ENCODE assay signal across 10 cellular contexts in genomic region chr22:29994027-29994715, GRCh38.
DNase-seq lines count a peak whose midpoint lies in the region; ATAC-seq, FAIRE-seq and TF ChIP-seq lines count a peak whose summit lies in the region.
"Had no signal": no experiment of that assay in that cellular context is flagged by ENCODE, and none has a peak within 500 bp of the region (broad histone marks: within the 10 kb centered on the region; RNA-seq: fewer than 3 reads in every experiment).

No MANE protein-coding gene starts in this region.

- H3K36me3 Mint-ChIP-seq in T-cell, result peaks cover 39% of the 10 kb centered on the region

- H3K27ac ChIP-seq in AG04450 (ENCODE audit: low read depth, low read length), result no peak overlapping the region

- POLR2A ChIA-PET in AG04450 (lab: Yijun Ruan, JAX) (interaction anchor here (0.8 kb wide), 1 partner anchor 80 kb away, joined by 3 read pairs; no protein-coding TSS in a partner anchor), T-cell (lab: Charles Lee) (interaction anchor here in 1 of 2 donors (0.6 kb wide), 1 partner anchor 464 kb away, joined by 3 read pairs; no protein-coding TSS in a partner anchor)

- no peak for ATAC-seq in T-cell (replicated peaks in 1 of 4)

- CTCF ChIA-PET in AG04450 (lab: Charles Lee), result interaction anchor here (1.4 kb wide), 1 partner anchor 11 kb away, joined by 5 read pairs; no protein-coding TSS in a partner anchor
- CTCF ChIA-PET in T-cell (lab: Charles Lee), result no interaction called here

- peaks cover 0 to 14% (median 11%) of the 10 kb centered on the region in 3 donors for H3K4me1 Mint-ChIP-seq in T-cell
- H3K4me1 Mint-ChIP-seq: IgD-negative memory B cell had no signal

- DNase-seq in AG04450 (ENCODE audit: low read depth, low spot score) (no peak), H54 (ENCODE audit: insufficient read length, low spot score) (no peak), T-cell (no peak), kidney glomerular epithelial cell (lab: John Stamatoyannopoulos, UW) (peak; percentile 83), C1 segment of cervical spinal cord (lab: John Stamatoyannopoulos, UW) (no peak), NCI-H2227 (lab: John Stamatoyannopoulos, UW; ENCODE audit: unreplicated experiment) (no peak), midbrain (lab: John Stamatoyannopoulos, UW) (no peak)
- no peak for DNase-seq in activated CD4-positive, alpha-beta T cell treated with anti-CD3 and anti-CD28 coated beads, Interleukin-2, amount 50 U/mL, for 4 hours
- DNase-seq: immature natural killer cell had no signal

- TF ChIP-seq CTCF in AG04450 (IDR thresholded peaks at IDR 0.05; ENCODE audit: low read depth, low read length), result peak; percentile 34; the same call in 1 of the 2 replicates

- H3K9me3 Mint-ChIP-seq in T-cell, result no peaks in the 10 kb centered on the region
- H3K9me3 Mint-ChIP-seq: IgD-negative memory B cell, immature natural killer cell had no signal

- peak overlapping the region; percentile 58 to 73 for H3K27ac Mint-ChIP-seq in T-cell

- no peak overlapping the region for H3K4me3 ChIP-seq in AG04450 (ENCODE audit: low read depth, low read length)

- TF ChIP-seq POLR2A in H54 (IDR thresholded peaks at IDR 0.05; ENCODE audit: low read depth, low read length), result no peak

- no peaks in the 10 kb centered on the region for H3K27me3 Mint-ChIP-seq in T-cell
- H3K27me3 Mint-ChIP-seq: IgD-negative memory B cell had no signal

- no peak overlapping the region for H3K4me3 Mint-ChIP-seq in T-cell
- H3K4me3 Mint-ChIP-seq: IgD-negative memory B cell, immature natural killer cell had no signal

- no peaks in the 10 kb centered on the region for H3K27me3 ChIP-seq in AG04450 (ENCODE audit: control insufficient read depth, insufficient read depth, low read length)

- no peaks in the 10 kb centered on the region for H3K9me3 ChIP-seq in AG04450 (ENCODE audit: control insufficient read depth, insufficient read depth, low read length)

- FAIRE-seq in H54 (lab: Jason Lieb, UNC), result peak; percentile 68
